8 cellular contexts compared by ENCODE assay signal in genomic region chr1:151593651-151594625, GRCh38. TPM values are rescaled to one million over a fixed set of nuclear protein-coding genes. Genes with fewer than 3 reads are reported as not detected.
DNase-seq lines count a peak whose midpoint lies in the region; ATAC-seq and TF ChIP-seq lines count a peak whose summit lies in the region.

No MANE protein-coding gene starts in this region.

- intact Hi-C loops in CD14-positive monocyte (cut with micrococcal nuclease) (loop anchor here in 1 of 2 donors (2.0 kb wide), 1 partner anchor 141 kb away; no protein-coding TSS in a partner anchor), HCT116 (cut with micrococcal nuclease) (loop anchor here (1.0 to 5.0 kb wide), 4 partner anchors 137 to 242 kb away; partner anchors contain the start of gene POGZ)

- peak overlapping the region; percentile 100 for H2AFZ ChIP-seq in HCT116 (ENCODE audit: low read depth, low read length, poor library complexity, severe bottlenecking)

- H3K36me3 ChIP-seq in HCT116 (ENCODE audit: control insufficient read depth in 1 of 2, insufficient read depth in 2 of 2, low read length in 2 of 2) (no peaks in the 10 kb centered on the region), liver (ENCODE audit: control insufficient read depth in 4 of 4, insufficient read depth in 3 of 4, low read depth in 1 of 4, low read length in 3 of 4) (no peaks in the 10 kb centered on the region)

- no TSS peak for BruUV-seq in HCT116 (replicated peaks; lab: Mats Ljungman, UMichigan)

- peaks cover 3 to 13% of the 10 kb centered on the region in 2 experiments; a peak in 3 of 4 replicates for H3K4me1 ChIP-seq in HCT116 (ENCODE audit: control insufficient read depth in 1 of 2, insufficient read depth in 2 of 2, low read length in 2 of 2)
- H3K4me1 ChIP-seq in liver (ENCODE audit: control insufficient read depth in 4 of 4, insufficient read depth in 4 of 4, low read length in 3 of 4), result peaks cover 0 to 5% (median 1%) of the 10 kb centered on the region in 4 donors

- no peaks in the 10 kb centered on the region for H3K79me2 ChIP-seq in HCT116 (ENCODE audit: insufficient read depth, low read length)

- H3K4me1 Mint-ChIP-seq in CD14-positive monocyte, result peaks cover 11% of the 10 kb centered on the region
- peaks cover 11% of the 10 kb centered on the region for H3K4me1 Mint-ChIP-seq in activated CD4-positive, alpha-beta T cell treated with anti-CD3 and anti-CD28 coated beads, Interleukin-2, amount 10 ng/mL, durations not matched to agents 7 days and 5 days

- TF ChIP-seq RAD21 in HCT116 (IDR thresholded peaks at IDR 0.05; ENCODE audit: low read depth) (peak; percentile 92), liver (IDR thresholded peaks at IDR 0.05) (peak; percentile 94 to 96)

- TF ChIP-seq CTCF in CD14-positive monocyte (IDR thresholded peaks at IDR 0.05) (peak; percentile 93), HCT116 (IDR thresholded peaks at IDR 0.05 in 2 of 3, conservative IDR thresholded peaks at IDR 0.05 in 1 of 3; ENCODE audit: borderline replicate concordance in 1 of 3, insufficient read depth in 1 of 3, low read depth in 2 of 3, low read length in 2 of 3) (peak; percentile 90 to 97 (median 91)), coronary artery (IDR thresholded peaks at IDR 0.05) (peak; percentile 87), liver (IDR thresholded peaks at IDR 0.05; ENCODE audit: low read depth, low read length, missing input control) (peak; percentile 94)

- peak overlapping the region; percentile 40 for H3K4me2 ChIP-seq in HCT116 (ENCODE audit: low read length)

- H3K4me3 ChIP-seq in HCT116 (replicated peaks in 1 of 2; ENCODE audit: low read depth in 1 of 2, low read length in 2 of 2), result no peak overlapping the region
- peak overlapping the region; percentile 34 for H3K4me3 ChIP-seq in coronary artery
- no peak overlapping the region for H3K4me3 ChIP-seq in liver (ENCODE audit: low read depth in 1 of 3, low read length in 3 of 3)

- ATAC-seq in HCT116, result peak; percentile 97
- no peak for ATAC-seq in GM21619 (IDR thresholded peaks at IDR 0.05; ENCODE audit: unreplicated experiment)

- RAD21 ChIA-PET in HCT116 (lab: Charles Lee; ENCODE audit: low non-redundant PET in 1 of 2, low total read pairs in 2 of 2, uncharacterized antibody in 2 of 2, unreplicated experiment in 2 of 2), result no interaction called here

- no peaks in the 10 kb centered on the region for H4K20me1 ChIP-seq in HCT116 (ENCODE audit: insufficient read depth)

- no peaks in the 10 kb centered on the region for H3K9me3 ChIP-seq in HCT116 (ENCODE audit: control insufficient read depth in 1 of 2, insufficient read depth in 1 of 2, low read depth in 1 of 2, low read length in 2 of 2)
- H3K9me3 ChIP-seq in liver (ENCODE audit: control insufficient read depth in 4 of 4, low read length in 3 of 4), result no peaks in the 10 kb centered on the region

- DNase-seq in CD14-positive monocyte (ENCODE audit: low spot score) (peak; percentile 72), HCT116 (ENCODE audit: low read depth, low spot score) (peak; percentile 77), NCI-H2227 treated with DMSO at 0.1 percent for 48 hours (lab: John Stamatoyannopoulos, UW) (peak; percentile 49), coronary artery (ENCODE audit: low spot score) (no peak)
- peak; percentile 91 for DNase-seq in activated CD4-positive, alpha-beta T cell treated with anti-CD3 and anti-CD28 coated beads, Interleukin-2, amount 10 ng/mL, durations not matched to agents 7 days and 5 days
- DNase-seq in stimulated activated CD4-positive, alpha-beta T cell treated with anti-CD3 and anti-CD28 coated beads, TNF-alpha, amount 100 ng/mL, for 48 hours (ENCODE audit: low read depth in 3 of 3), result peak; percentile 69 to 81 (median 70)

- no peaks in the 10 kb centered on the region for H3K9me2 ChIP-seq in HCT116 (ENCODE audit: insufficient read depth)

- no peak overlapping the region for H3K9ac ChIP-seq in HCT116 (ENCODE audit: low read length)
- no peak overlapping the region for H3K9ac ChIP-seq in liver (ENCODE audit: low read depth in 1 of 2, low read length in 2 of 2)

- H3K27ac Mint-ChIP-seq in CD14-positive monocyte, result peak overlapping the region in 6 of 7 donors; percentile 64 to 93 (median 74)
- H3K27ac Mint-ChIP-seq in activated CD4-positive, alpha-beta T cell treated with anti-CD3 and anti-CD28 coated beads, Interleukin-2, amount 10 ng/mL, durations not matched to agents 7 days and 5 days, result no peak overlapping the region

- H3K27me3 ChIP-seq in HCT116 (ENCODE audit: insufficient read depth, low read length) (no peaks in the 10 kb centered on the region), liver (ENCODE audit: control insufficient read depth in 4 of 4, insufficient read depth in 4 of 4, low read length in 3 of 4) (no peaks in the 10 kb centered on the region)

- peaks cover 0 to 2% (median 0%) of the 10 kb centered on the region in 3 donors for H3K27me3 Mint-ChIP-seq in CD14-positive monocyte (ENCODE audit: low read depth in 3 of 3)
- peaks cover 22% of the 10 kb centered on the region for H3K27me3 Mint-ChIP-seq in activated CD4-positive, alpha-beta T cell treated with anti-CD3 and anti-CD28 coated beads, Interleukin-2, amount 10 ng/mL, durations not matched to agents 7 days and 5 days

- POLR2A ChIA-PET in HCT116 (lab: Charles Lee), result interaction anchor here (1.0 to 1.5 kb wide), 3 partner anchors 14 to 54 kb away, joined by 4 to 5 read pairs (median 5); no protein-coding TSS in a partner anchor
- POLR2A ChIA-PET in activated CD4-positive, alpha-beta T cell treated with anti-CD3 and anti-CD28 coated beads, Interleukin-2, amount 10 ng/mL, durations not matched to agents 7 days and 5 days (lab: Charles Lee), result no interaction called here

- peak overlapping the region; percentile 77 to 90 for H3K4me3 Mint-ChIP-seq in CD14-positive monocyte
- peak overlapping the region; percentile 38 for H3K4me3 Mint-ChIP-seq in activated CD4-positive, alpha-beta T cell treated with anti-CD3 and anti-CD28 coated beads, Interleukin-2, amount 10 ng/mL, durations not matched to agents 7 days and 5 days

- H3K27ac ChIP-seq in HCT116 (ENCODE audit: low read depth, low read length), result no peak overlapping the region
- H3K27ac ChIP-seq in coronary artery, result no peak overlapping the region
- H3K27ac ChIP-seq in liver (ENCODE audit: low read depth in 1 of 2, low read length in 2 of 2), result no peak overlapping the region

- no peak for TF ChIP-seq POLR2A in HCT116 (IDR thresholded peaks at IDR 0.05; ENCODE audit: borderline replicate concordance, extremely low read depth, insufficient read depth, insufficient read length)

- H3K36me3 Mint-ChIP-seq in CD14-positive monocyte, result peaks cover 3% of the 10 kb centered on the region in 2 donors
- H3K36me3 Mint-ChIP-seq in activated CD4-positive, alpha-beta T cell treated with anti-CD3 and anti-CD28 coated beads, Interleukin-2, amount 10 ng/mL, durations not matched to agents 7 days and 5 days (ENCODE audit: low read depth), result no peaks in the 10 kb centered on the region

- CTCF ChIA-PET in HCT116 (lab: Charles Lee), result interaction anchor here (0.7 to 2.1 kb wide), 14 partner anchors 8 to 313 kb away, joined by 3 to 13 read pairs (median 4); partner anchors contain the start of gene TUFT1
- CTCF ChIA-PET in activated CD4-positive, alpha-beta T cell treated with anti-CD3 and anti-CD28 coated beads, Interleukin-2, amount 10 ng/mL, durations not matched to agents 7 days and 5 days (lab: Charles Lee), result interaction anchor here (0.5 to 1.7 kb wide), 9 partner anchors 9 to 307 kb away, joined by 3 to 15 read pairs (median 4); no protein-coding TSS in a partner anchor

- WGBS in liver, result 22% methylated on average over 23 of the region's 23 CpGs

- H3K9me3 Mint-ChIP-seq in CD14-positive monocyte, result peaks cover 10 to 14% (median 13%) of the 10 kb centered on the region in 7 donors
- H3K9me3 Mint-ChIP-seq in activated CD4-positive, alpha-beta T cell treated with anti-CD3 and anti-CD28 coated beads, Interleukin-2, amount 10 ng/mL, durations not matched to agents 7 days and 5 days, result no peaks in the 10 kb centered on the region

TF ChIP-seq in HCT116, 20 proteins besides CTCF, POLR2A, EP300 and RAD21 (continues in another document):
- peak; percentile 60 for TF ChIP-seq MAX (IDR thresholded peaks at IDR 0.05)
- no peak for TF ChIP-seq EGR1 (IDR thresholded peaks at IDR 0.05; ENCODE audit: low read depth)
- TF ChIP-seq CBX3 (IDR thresholded peaks at IDR 0.05; ENCODE audit: low read depth), result 0 out of 2 replicates have a peak, but pooled peaks have one; percentile 53
- no peak for TF ChIP-seq FOSL1 (IDR thresholded peaks at IDR 0.05; ENCODE audit: low read depth)
- peak; percentile 70 for TF ChIP-seq YY1 (IDR thresholded peaks at IDR 0.05; ENCODE audit: extremely low read depth, insufficient replicate concordance, low read depth, low read length)
- no peak for TF ChIP-seq POLR2AphosphoS5 (IDR thresholded peaks at IDR 0.05; ENCODE audit: low read depth, low read length)

TF ChIP-seq in liver, 16 proteins besides CTCF, POLR2A, EP300 and RAD21 (continues in another document):
- peak in 1 of 2 donors; percentile 14 for TF ChIP-seq RXRA (IDR thresholded peaks at IDR 0.05)

RNA-seq across cellular contexts. Expression of gene SNX27, which starts 17.9 kb away (rescaled TPM):
- polyA plus RNA-seq in CD14-positive monocyte, result 10 to 100 TPM; 40.1 to 47.6 TPM
- 42.2 TPM for total RNA-seq in HCT116 (2021; ENCODE audit: unreplicated experiment)
- 11.7 and 11.8 TPM in 2 replicates for polyA plus RNA-seq in HCT116 (2012)
- 10 to 100 TPM; 24.5 to 25.1 TPM for total RNA-seq in activated CD4-positive, alpha-beta T cell treated with anti-CD3 and anti-CD28 coated beads, Interleukin-2, amount 10 ng/mL, durations not matched to agents 7 days and 5 days
- total RNA-seq in liver, result 10 to 100 TPM; 11.7 to 19.7 TPM
- 1 to 10 TPM; 4.3 to 9.3 TPM for polyA plus RNA-seq in liver

RNA-seq across cellular contexts. Expression of gene TUFT1, which starts 53.8 kb away (rescaled TPM):
- polyA plus RNA-seq in CD14-positive monocyte (1 to 10 TPM; 1.5 to 1.7 TPM), liver (1 to 10 TPM; 1.7 to 2.6 TPM)
- total RNA-seq in HCT116 (2021; ENCODE audit: unreplicated experiment) (12.3 TPM), liver (1 to 10 TPM; 3.4 to 4.8 TPM)
- 12.9 and 13.8 TPM in 2 replicates for polyA plus RNA-seq in HCT116 (2012)
- 1 to 10 TPM; 1.9 to 2.2 TPM for total RNA-seq in activated CD4-positive, alpha-beta T cell treated with anti-CD3 and anti-CD28 coated beads, Interleukin-2, amount 10 ng/mL, durations not matched to agents 7 days and 5 days
